8 cellular contexts compared by ENCODE assay signal in the genomic region with DNA sequence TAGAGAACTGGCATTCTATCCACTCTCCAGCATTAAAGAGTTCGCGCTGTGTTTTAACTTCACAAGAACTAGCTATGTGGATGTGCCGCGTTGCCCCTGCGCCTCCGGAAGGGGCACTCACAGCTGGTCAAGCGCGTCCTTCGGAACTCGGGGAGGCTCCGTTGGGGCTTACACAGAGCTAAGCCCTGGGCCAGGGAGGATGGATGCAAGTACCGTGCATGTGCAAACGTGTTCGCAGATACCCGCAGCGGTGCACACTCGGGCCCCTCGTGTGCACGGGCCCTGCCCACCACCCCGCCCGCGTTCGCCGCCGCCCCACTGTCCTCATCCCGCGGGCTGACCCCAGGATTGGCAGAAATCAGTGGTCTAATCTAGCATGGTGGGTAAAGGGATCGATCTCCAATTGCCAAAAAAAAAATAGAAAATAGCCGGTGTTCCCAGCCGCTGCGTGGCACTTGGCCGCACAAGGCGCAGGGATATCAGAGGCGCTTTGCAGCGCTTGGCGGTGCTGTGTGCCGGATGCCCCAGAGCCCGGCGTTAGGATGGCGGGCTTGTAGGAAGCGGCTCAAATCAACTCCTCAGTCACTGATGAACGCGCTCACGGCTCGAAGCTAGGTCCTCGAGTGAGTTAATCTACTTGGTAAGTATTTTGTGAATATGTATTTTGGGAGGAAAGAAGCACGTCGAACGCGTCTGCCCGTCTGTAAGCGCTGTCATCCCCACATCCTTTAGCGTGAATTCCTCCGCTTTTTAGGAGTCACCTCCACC. TPM values are rescaled to one million over a fixed set of nuclear protein-coding genes. Genes with fewer than 3 reads are reported as not detected.
DNase-seq lines count a peak whose midpoint lies in the region; ATAC-seq and TF ChIP-seq lines count a peak whose summit lies in the region.

No MANE protein-coding gene starts in this region.

- H3K4me1 Mint-ChIP-seq in activated CD4-positive, alpha-beta T cell treated with anti-CD3 and anti-CD28 coated beads, Interleukin-2, amount 10 ng/mL, durations not matched to agents 24 days and 14 days = peaks cover 16% of the 10 kb centered on the region
- H3K4me1 Mint-ChIP-seq in T-helper 2 cell treated with Interferon-gamma antibody and Interleukin-4, amounts not matched to agents 5 μg/mL and 100 μg/mL, for 36 hours (ENCODE audit: low read depth) = peaks cover 15% of the 10 kb centered on the region

- peak overlapping the region; percentile 29 for H3K4me3 Mint-ChIP-seq in activated CD4-positive, alpha-beta T cell treated with anti-CD3 and anti-CD28 coated beads, Interleukin-2, amount 10 ng/mL, durations not matched to agents 24 days and 14 days
- H3K4me3 Mint-ChIP-seq in T-helper 2 cell treated with Interferon-gamma antibody and Interleukin-4, amounts not matched to agents 5 μg/mL and 100 μg/mL, for 36 hours = peak overlapping the region; percentile 71

- H3K27me3 ChIP-seq in cardiac muscle cell = peaks cover 50% of the 10 kb centered on the region

- no peak overlapping the region for H3K27ac ChIP-seq in cardiac muscle cell

- TF ChIP-seq CTCF in cardiac muscle cell (IDR thresholded peaks at IDR 0.05; ENCODE audit: low read depth, low read length) = peak; percentile 1

- peaks cover 6% of the 10 kb centered on the region for H3K4me1 ChIP-seq in cardiac muscle cell (ENCODE audit: low read depth)

- H3K36me3 ChIP-seq in cardiac muscle cell = no peaks in the 10 kb centered on the region

- peak overlapping the region; percentile 50 for H3K4me3 ChIP-seq in cardiac muscle cell

- H3K9me3 ChIP-seq in cardiac muscle cell (ENCODE audit: low read depth) = no peaks in the 10 kb centered on the region

- no peak for ATAC-seq in GM21367 (IDR thresholded peaks at IDR 0.05; ENCODE audit: unreplicated experiment)

- peaks cover 7% of the 10 kb centered on the region for H3K36me3 Mint-ChIP-seq in activated CD4-positive, alpha-beta T cell treated with anti-CD3 and anti-CD28 coated beads, Interleukin-2, amount 10 ng/mL, durations not matched to agents 24 days and 14 days (ENCODE audit: low read depth)
- H3K36me3 Mint-ChIP-seq in T-helper 2 cell treated with Interferon-gamma antibody and Interleukin-4, amounts not matched to agents 5 μg/mL and 100 μg/mL, for 36 hours (ENCODE audit: low read depth) = peaks cover 2% of the 10 kb centered on the region

- H3K9me3 Mint-ChIP-seq in activated CD4-positive, alpha-beta T cell treated with anti-CD3 and anti-CD28 coated beads, Interleukin-2, amount 10 ng/mL, durations not matched to agents 24 days and 14 days = peaks cover 13% of the 10 kb centered on the region
- H3K9me3 Mint-ChIP-seq in T-helper 2 cell treated with Interferon-gamma antibody and Interleukin-4, amounts not matched to agents 5 μg/mL and 100 μg/mL, for 36 hours = no peaks in the 10 kb centered on the region

- H3K27ac Mint-ChIP-seq in activated CD4-positive, alpha-beta T cell treated with anti-CD3 and anti-CD28 coated beads, Interleukin-2, amount 10 ng/mL, durations not matched to agents 24 days and 14 days = peak overlapping the region; percentile 73
- peak overlapping the region; percentile 13 for H3K27ac Mint-ChIP-seq in T-helper 2 cell treated with Interferon-gamma antibody and Interleukin-4, amounts not matched to agents 5 μg/mL and 100 μg/mL, for 36 hours

- peaks cover 69% of the 10 kb centered on the region for H3K27me3 Mint-ChIP-seq in activated CD4-positive, alpha-beta T cell treated with anti-CD3 and anti-CD28 coated beads, Interleukin-2, amount 10 ng/mL, durations not matched to agents 24 days and 14 days
- peaks cover 73% of the 10 kb centered on the region for H3K27me3 Mint-ChIP-seq in T-helper 2 cell treated with Interferon-gamma antibody and Interleukin-4, amounts not matched to agents 5 μg/mL and 100 μg/mL, for 36 hours (ENCODE audit: low read depth)

- intact Hi-C loops in activated CD4-positive, alpha-beta T cell treated with anti-CD3 and anti-CD28 coated beads, Interleukin-2, amount 10 ng/mL, durations not matched to agents 24 days and 14 days (cut with micrococcal nuclease) = no loop called here
- intact Hi-C loops in posterior vena cava (cut with DNase I) = no loop called here

- DNase-seq in activated CD4-positive, alpha-beta T cell treated with anti-CD3 and anti-CD28 coated beads, Interleukin-2, amount 10 ng/mL, durations not matched to agents 24 days and 14 days = peak; percentile 56
- DNase-seq in activated CD4-positive, alpha-beta T cell treated with anti-CD3 and anti-CD28 coated beads, Interleukin-2, amount 50 U/mL, for 4 hours = no peak
- DNase-seq in T-helper 2 cell treated with Interferon-gamma antibody and Interleukin-4, amounts not matched to agents 5 μg/mL and 100 μg/mL, for 36 hours (ENCODE audit: low spot score) = no peak
- peak; percentile 68 to 72 for DNase-seq in cardiac muscle cell (ENCODE audit: low read depth in 1 of 2, low spot score in 1 of 2)
- DNase-seq in posterior vena cava (ENCODE audit: low spot score) = peak; percentile 76
- no peak for DNase-seq in OCI-M2 (lab: John Stamatoyannopoulos, UW; ENCODE audit: unreplicated experiment)
- DNase-seq in NCI-H2029 treated with DMSO at 0.1 percent for 48 hours (lab: John Stamatoyannopoulos, UW) = no peak

RNA-seq across cellular contexts. Expression of gene PCDH10, which starts 1.0 kb away (rescaled TPM):
- total RNA-seq in activated CD4-positive, alpha-beta T cell treated with anti-CD3 and anti-CD28 coated beads, Interleukin-2, amount 10 ng/mL, durations not matched to agents 24 days and 14 days = 0.07 TPM in 1 of 2 replicates, not detected in the other
- 1.1 and 3.0 TPM in 2 replicates for total RNA-seq in cardiac muscle cell
- polyA plus RNA-seq in cardiac muscle cell = 0.50 and 0.57 TPM in 2 replicates
- total RNA-seq in posterior vena cava = 1 to 10 TPM; 2.3 to 4.6 TPM

Comparison
In these comparisons a context has a peak if more than half of its experiments do, and no peak if none do; other contexts are left out.
1. DNase-seq: peak in activated CD4-positive, alpha-beta T cell treated with anti-CD3 and anti-CD28 coated beads, Interleukin-2, amount 10 ng/mL, durations not matched to agents 24 days and 14 days (single experiment), cardiac muscle cell (2 of 2) and posterior vena cava (single experiment); none in activated CD4-positive, alpha-beta T cell treated with anti-CD3 and anti-CD28 coated beads, Interleukin-2, amount 50 U/mL, for 4 hours (0 of 2), T-helper 2 cell treated with Interferon-gamma antibody and Interleukin-4, amounts not matched to agents 5 μg/mL and 100 μg/mL, for 36 hours (single experiment), OCI-M2 (single experiment) and NCI-H2029 treated with DMSO at 0.1 percent for 48 hours (single experiment).